1 cellular context compared by ENCODE assay signal in genomic region chr9:86282077-86282978, GRCh38.
TF ChIP-seq lines count a peak whose summit lies in the region.

TSS of gene ISCA1 (minus strand) at chr9:86282538. CDS start at chr9:86282458, 80 bp downstream.

TF ChIP-seq in A549, 52 proteins besides CTCF, POLR2A, EP300 and RAD21 (continued from another document):
- no peak for TF ChIP-seq HOXB5 (CRISPR knock-in tag; IDR thresholded peaks at IDR 0.05)
- no peak for TF ChIP-seq CHD4 (IDR thresholded peaks at IDR 0.05; ENCODE audit: borderline replicate concordance)
- TF ChIP-seq HEYL (CRISPR knock-in tag; IDR thresholded peaks at IDR 0.05), result no peak
- no peak for TF ChIP-seq EHMT2 (IDR thresholded peaks at IDR 0.05; ENCODE audit: low read depth)
- TF ChIP-seq FOSB (CRISPR knock-in tag; IDR thresholded peaks at IDR 0.05), result no peak
- TF ChIP-seq CEBPB (IDR thresholded peaks at IDR 0.05), result no peak
- TF ChIP-seq PHF8 (IDR thresholded peaks at IDR 0.05; ENCODE audit: borderline replicate concordance, low read depth), result peak; percentile 84
